Comparison of ENCODE assay signal across 31 cellular contexts in the genomic region with DNA sequence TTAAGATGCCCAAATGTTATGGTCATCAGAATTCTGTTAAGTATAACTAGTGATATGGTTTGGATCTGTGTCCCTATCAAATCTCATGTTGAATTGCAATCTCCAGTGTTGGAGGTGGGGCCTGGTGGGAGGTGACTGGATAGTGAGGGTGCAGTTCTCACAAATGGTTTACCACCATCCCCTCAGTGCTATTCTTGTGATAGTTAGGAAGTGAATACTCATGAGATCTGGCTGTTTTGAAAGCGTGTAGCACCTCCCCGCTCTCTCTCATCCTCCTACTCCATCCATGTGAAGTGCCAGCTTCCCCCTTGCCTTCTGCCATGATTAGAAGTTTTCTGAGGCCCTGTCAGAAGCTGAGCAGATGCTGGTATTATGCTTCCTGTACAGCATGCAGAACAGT.
"Had no signal": no experiment of that assay in that cellular context is flagged by ENCODE, and none has a peak within 500 bp of the region (broad histone marks: within the 10 kb centered on the region; RNA-seq: fewer than 3 reads in every experiment).

No MANE protein-coding gene starts in this region.

- H3K36me3 ChIP-seq: adrenal gland, esophagus squamous epithelium, WERI-Rb-1 had no signal

- H3K27ac ChIP-seq: adrenal gland, body of pancreas, epithelial cell of prostate, esophagus squamous epithelium, WERI-Rb-1 had no signal

- H3K36me3 Mint-ChIP-seq: activated naive CD4-positive, alpha-beta T cell treated with anti-CD3 and anti-CD28 coated beads, Interleukin-2, amount 50 U/mL, for 24 hours; activated naive CD8-positive, alpha-beta T cell treated with anti-CD3 and anti-CD28 coated beads for 36 hours; T-cell had no signal

- DNase-seq: activated B cell treated with CpG ODN at 0.5 μM for 24 hours; activated CD4-positive, alpha-beta T cell treated with anti-CD3 and anti-CD28 coated beads for 48 hours; activated CD4-positive, alpha-beta T cell treated with anti-CD3 and anti-CD28 coated beads, Interleukin-2, amount 50 U/mL, for 1 hour; activated CD4-positive, alpha-beta T cell treated with anti-CD3 and anti-CD28 coated beads, Interleukin-2, amount 50 U/mL, for 48 hours; activated CD8-positive, alpha-beta memory T cell treated with anti-CD3 and anti-CD28 coated beads for 24 hours; activated CD8-positive, alpha-beta T cell treated with anti-CD3 and anti-CD28 coated beads for 36 hours; activated effector memory CD4-positive, alpha-beta T cell treated with anti-CD3 and anti-CD28 coated beads, Interleukin-2, amount 50 U/mL, for 16 hours; activated naive CD4-positive, alpha-beta T cell treated with anti-CD3 and anti-CD28 coated beads for 36 hours; activated naive CD8-positive, alpha-beta T cell treated with anti-CD3 and anti-CD28 coated beads for 36 hours; activated naive CD8-positive, alpha-beta T cell treated with anti-CD3 and anti-CD28 coated beads, Interleukin-2, amount 50 U/mL, for 24 hours; activated T-cell treated with anti-CD3 and anti-CD28 coated beads, Interleukin-2, amount 50 U/mL, for 4 hours; adrenal gland; amygdala; aorta; body of pancreas; caudate nucleus; cortex of kidney; dermis blood vessel endothelial cell; effector CD4-positive, alpha-beta T cell; effector memory CD8-positive, alpha-beta T cell; esophagus squamous epithelium; head of caudate nucleus; T-cell; T-helper 17 cell; T1000; WERI-Rb-1 had no signal

- H3K4me3 ChIP-seq: adrenal gland, body of pancreas, esophagus squamous epithelium had no signal

- H3K27ac Mint-ChIP-seq: activated B cell treated with CpG ODN at 0.5 μM for 24 hours; activated CD8-positive, alpha-beta T cell treated with anti-CD3 and anti-CD28 coated beads for 36 hours; activated naive CD4-positive, alpha-beta T cell treated with anti-CD3 and anti-CD28 coated beads for 36 hours; activated naive CD4-positive, alpha-beta T cell treated with anti-CD3 and anti-CD28 coated beads, Interleukin-2, amount 50 U/mL, for 24 hours; activated naive CD8-positive, alpha-beta T cell treated with anti-CD3 and anti-CD28 coated beads for 36 hours; activated naive CD8-positive, alpha-beta T cell treated with anti-CD3 and anti-CD28 coated beads, Interleukin-2, amount 50 U/mL, for 24 hours; activated T-helper 2 cell treated with anti-CD3 and anti-CD28 coated beads, Interferon-gamma antibody, Interleukin-2, Interleukin-4, amounts not matched to agents 10 μg/mL and 5 μg/mL and 100 μg/mL, durations not matched to agents 14 hours and 24 hours and 36 hours; effector memory CD8-positive, alpha-beta T cell; T-cell; T-helper 17 cell; T-helper 2 cell treated with Interferon-gamma antibody and Interleukin-4, amounts not matched to agents 5 μg/mL and 100 μg/mL, for 36 hours had no signal

- H3K27me3 Mint-ChIP-seq: activated B cell treated with CpG ODN at 0.5 μM for 24 hours; activated naive CD4-positive, alpha-beta T cell treated with anti-CD3 and anti-CD28 coated beads, Interleukin-2, amount 50 U/mL, for 24 hours; activated naive CD8-positive, alpha-beta T cell treated with anti-CD3 and anti-CD28 coated beads, Interleukin-2, amount 50 U/mL, for 24 hours; effector memory CD8-positive, alpha-beta T cell; T-helper 17 cell had no signal

- H3K4me1 ChIP-seq: adrenal gland, body of pancreas, esophagus squamous epithelium had no signal

- H3K4me3 Mint-ChIP-seq: activated B cell treated with CpG ODN at 0.5 μM for 24 hours; activated CD8-positive, alpha-beta T cell treated with anti-CD3 and anti-CD28 coated beads for 36 hours; activated naive CD4-positive, alpha-beta T cell treated with anti-CD3 and anti-CD28 coated beads for 36 hours; activated naive CD4-positive, alpha-beta T cell treated with anti-CD3 and anti-CD28 coated beads, Interleukin-2, amount 50 U/mL, for 24 hours; activated naive CD8-positive, alpha-beta T cell treated with anti-CD3 and anti-CD28 coated beads for 36 hours; activated naive CD8-positive, alpha-beta T cell treated with anti-CD3 and anti-CD28 coated beads, Interleukin-2, amount 50 U/mL, for 24 hours; activated T-cell treated with anti-CD3 and anti-CD28 coated beads, Interleukin-2, amount 50 U/mL, for 4 hours; effector memory CD8-positive, alpha-beta T cell; T-cell; T-helper 17 cell; T-helper 2 cell treated with Interferon-gamma antibody and Interleukin-4, amounts not matched to agents 5 μg/mL and 100 μg/mL, for 36 hours had no signal

- ATAC-seq: activated CD4-positive, CD25-positive, alpha-beta regulatory T cell treated with anti-CD3 and anti-CD28 coated beads, Interleukin-2, amount 50 U/mL, for 24 hours; activated CD8-positive, alpha-beta T cell treated with anti-CD3 and anti-CD28 coated beads for 36 hours; activated naive CD8-positive, alpha-beta T cell treated with anti-CD3 and anti-CD28 coated beads, Interleukin-2, amount 50 U/mL, for 24 hours; body of pancreas; effector memory CD8-positive, alpha-beta T cell; T-cell; T-helper 17 cell had no signal

- H3K27me3 ChIP-seq: adrenal gland, body of pancreas, esophagus squamous epithelium had no signal

- H3K4me1 Mint-ChIP-seq: activated B cell treated with CpG ODN at 0.5 μM for 24 hours; activated naive CD4-positive, alpha-beta T cell treated with anti-CD3 and anti-CD28 coated beads, Interleukin-2, amount 50 U/mL, for 24 hours; activated naive CD8-positive, alpha-beta T cell treated with anti-CD3 and anti-CD28 coated beads, Interleukin-2, amount 50 U/mL, for 24 hours; T-cell; T-helper 17 cell had no signal

- H3K9me3 Mint-ChIP-seq: activated B cell treated with CpG ODN at 0.5 μM for 24 hours; activated CD8-positive, alpha-beta T cell treated with anti-CD3 and anti-CD28 coated beads for 36 hours; activated naive CD4-positive, alpha-beta T cell treated with anti-CD3 and anti-CD28 coated beads for 36 hours; activated naive CD4-positive, alpha-beta T cell treated with anti-CD3 and anti-CD28 coated beads, Interleukin-2, amount 50 U/mL, for 24 hours; activated naive CD8-positive, alpha-beta T cell treated with anti-CD3 and anti-CD28 coated beads for 36 hours; activated naive CD8-positive, alpha-beta T cell treated with anti-CD3 and anti-CD28 coated beads, Interleukin-2, amount 50 U/mL, for 24 hours; activated T-cell treated with anti-CD3 and anti-CD28 coated beads, Interleukin-2, amount 50 U/mL, for 4 hours; activated T-helper 2 cell treated with anti-CD3 and anti-CD28 coated beads, Interferon-gamma antibody, Interleukin-2, Interleukin-4, amounts not matched to agents 10 μg/mL and 5 μg/mL and 100 μg/mL, durations not matched to agents 14 hours and 24 hours and 36 hours; T-cell; T-helper 2 cell treated with Interferon-gamma antibody and Interleukin-4, amounts not matched to agents 5 μg/mL and 100 μg/mL, for 36 hours had no signal

- H3K9me3 ChIP-seq: adrenal gland, body of pancreas, esophagus squamous epithelium had no signal
